In the genomic region with DNA sequence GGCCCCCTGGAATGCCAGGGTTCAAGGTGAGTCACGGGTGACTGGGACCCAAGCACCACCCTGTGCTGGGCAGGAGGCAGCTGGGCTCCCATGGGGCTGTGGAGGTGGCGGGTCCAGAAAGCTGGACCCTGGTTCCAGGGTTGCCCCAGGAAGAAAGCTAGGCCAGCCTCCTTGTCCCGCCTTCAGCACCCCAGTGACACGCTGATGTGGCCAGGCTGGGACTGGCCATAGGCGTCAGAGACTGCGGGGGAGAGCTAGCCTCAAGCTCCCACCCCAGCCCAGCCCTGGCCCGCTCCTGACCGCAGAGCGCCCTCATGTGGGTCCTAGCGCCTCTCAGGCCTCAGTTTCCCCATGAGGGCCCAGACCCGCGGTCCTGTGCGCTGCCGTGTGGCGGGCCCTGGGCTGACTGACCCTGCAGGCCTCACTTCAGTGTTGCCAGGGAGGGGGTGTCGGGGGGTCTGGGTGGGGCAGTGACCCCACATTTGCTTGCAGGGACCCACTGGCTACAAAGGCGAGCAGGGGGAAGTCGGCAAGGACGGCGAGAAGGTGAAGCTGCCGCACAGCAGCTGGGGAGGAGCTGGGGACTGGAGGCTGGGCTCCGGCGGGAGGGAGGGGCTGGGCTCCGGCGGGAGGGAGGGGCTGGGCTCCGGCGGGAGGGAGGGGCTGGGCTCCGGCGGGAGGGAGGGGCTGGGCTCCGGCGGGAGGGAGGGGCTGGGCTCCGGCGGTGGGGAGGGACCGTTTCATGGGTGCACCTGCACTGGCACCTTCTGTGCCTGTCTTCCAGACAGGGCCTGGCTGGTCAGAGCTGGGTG, we compare ENCODE assay signal across 1 cellular context.
TF ChIP-seq lines count a peak whose summit lies in the region.

No MANE protein-coding gene starts in this region.

TF ChIP-seq in SK-N-SH, 30 proteins besides CTCF, POLR2A, EP300 and RAD21 (continued from another document):
- TF ChIP-seq, protein P1, sequence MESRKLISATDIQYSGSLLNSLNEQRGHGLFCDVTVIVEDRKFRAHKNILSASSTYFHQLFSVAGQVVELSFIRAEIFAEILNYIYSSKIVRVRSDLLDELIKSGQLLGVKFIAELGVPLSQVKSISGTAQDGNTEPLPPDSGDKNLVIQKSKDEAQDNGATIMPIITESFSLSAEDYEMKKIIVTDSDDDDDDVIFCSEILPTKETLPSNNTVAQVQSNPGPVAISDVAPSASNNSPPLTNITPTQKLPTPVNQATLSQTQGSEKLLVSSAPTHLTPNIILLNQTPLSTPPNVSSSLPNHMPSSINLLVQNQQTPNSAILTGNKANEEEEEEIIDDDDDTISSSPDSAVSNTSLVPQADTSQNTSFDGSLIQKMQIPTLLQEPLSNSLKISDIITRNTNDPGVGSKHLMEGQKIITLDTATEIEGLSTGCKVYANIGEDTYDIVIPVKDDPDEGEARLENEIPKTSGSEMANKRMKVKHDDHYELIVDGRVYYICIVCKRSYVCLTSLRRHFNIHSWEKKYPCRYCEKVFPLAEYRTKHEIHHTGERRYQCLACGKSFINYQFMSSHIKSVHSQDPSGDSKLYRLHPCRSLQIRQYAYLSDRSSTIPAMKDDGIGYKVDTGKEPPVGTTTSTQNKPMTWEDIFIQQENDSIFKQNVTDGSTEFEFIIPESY (IDR thresholded peaks at IDR 0.05; ENCODE audit: borderline replicate concordance, low read depth): no peak
- TF ChIP-seq SIN3A (IDR thresholded peaks at IDR 0.05; ENCODE audit: borderline replicate concordance, low read depth, low read length) (no peak), JUND (IDR thresholded peaks at IDR 0.05) (no peak), RFX5 (IDR thresholded peaks at IDR 0.05; ENCODE audit: low read length) (no peak), CHD2 (IDR thresholded peaks at IDR 0.05; ENCODE audit: low read length, partially characterized antibody) (no peak), NFIC (IDR thresholded peaks at IDR 0.05; ENCODE audit: borderline replicate concordance) (no peak)
- TF ChIP-seq, protein P2, sequence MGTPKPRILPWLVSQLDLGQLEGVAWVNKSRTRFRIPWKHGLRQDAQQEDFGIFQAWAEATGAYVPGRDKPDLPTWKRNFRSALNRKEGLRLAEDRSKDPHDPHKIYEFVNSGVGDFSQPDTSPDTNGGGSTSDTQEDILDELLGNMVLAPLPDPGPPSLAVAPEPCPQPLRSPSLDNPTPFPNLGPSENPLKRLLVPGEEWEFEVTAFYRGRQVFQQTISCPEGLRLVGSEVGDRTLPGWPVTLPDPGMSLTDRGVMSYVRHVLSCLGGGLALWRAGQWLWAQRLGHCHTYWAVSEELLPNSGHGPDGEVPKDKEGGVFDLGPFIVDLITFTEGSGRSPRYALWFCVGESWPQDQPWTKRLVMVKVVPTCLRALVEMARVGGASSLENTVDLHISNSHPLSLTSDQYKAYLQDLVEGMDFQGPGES (IDR thresholded peaks at IDR 0.05; ENCODE audit: low read depth, low read length): no peak
